Comparison of ENCODE assay signal across 8 cellular contexts in genomic region chrX:109536439-109537323, GRCh38. TPM values are rescaled to one million over a fixed set of nuclear protein-coding genes. Genes with fewer than 3 reads are reported as not detected.
A peak's percentile ranks its signal among the peaks of the same experiment; 100 is the strongest.
DNase-seq lines count a peak whose midpoint lies in the region; ATAC-seq and TF ChIP-seq lines count a peak whose summit lies in the region.

Gene NXT2, plus strand, starts transcription at chrX:109536844. Its CDS starts 163 bp downstream, at chrX:109537007.

- peak within 1 kb of the TSS; percentile 100 for H2AFZ ChIP-seq in SK-N-SH (ENCODE audit: low read depth)

- TF ChIP-seq CTCF in GM10248 (IDR thresholded peaks at IDR 0.05; ENCODE audit: control extremely low read depth, extremely low read depth, low read depth, missing control alignments) (no peak), SK-N-SH (IDR thresholded peaks at IDR 0.05) (no peak)

- DNase-seq in GM10248 (ENCODE audit: extremely low spot score), result peak; percentile 88
- DNase-seq in NCI-H1092 (lab: John Stamatoyannopoulos, UW), result peak; percentile 85
- peak; percentile 86 for DNase-seq in SK-N-SH
- DNase-seq in activated naive CD4-positive, alpha-beta T cell treated with anti-CD3 and anti-CD28 coated beads, Interleukin-2, amount 50 U/mL, for 16 hours, result peak; percentile 85
- peak; percentile 89 for DNase-seq in germinal center (ENCODE audit: low spot score)
- DNase-seq in non-pigmented ciliary epithelial cell (ENCODE audit: low read depth), result peak; percentile 60
- peak; percentile 31 to 91 (median 80) for DNase-seq in substantia nigra (lab: John Stamatoyannopoulos, UW)

- peak within 1 kb of the TSS; percentile 78 to 79 for H3K4me3 ChIP-seq in SK-N-SH (ENCODE audit: low read depth in 2 of 2, low read length in 1 of 2)

- H3K27ac ChIP-seq in SK-N-SH (ENCODE audit: low read depth in 2 of 2, low read length in 1 of 2) (peak within 1 kb of the TSS; percentile 76 to 85), substantia nigra (ENCODE audit: low read depth, low read length, poor library complexity, severe bottlenecking) (peak within 1 kb of the TSS; percentile 89)

- POLR2A ChIA-PET in GM10248 (lab: Yijun Ruan, JAX) (interaction anchor here (0.6 kb wide), 1 partner anchor 248 kb away, joined by 4 read pairs; no protein-coding TSS in a partner anchor), SK-N-SH (lab: Yijun Ruan, JAX) (interaction anchor here (0.6 kb wide), 1 partner anchor 18 kb away, joined by 3 read pairs; no protein-coding TSS in a partner anchor)

- WGBS in SK-N-SH (ENCODE audit: low lambda C conversion rate), result 2% methylated on average over 31 of the region's 43 CpGs

- H3K4me2 ChIP-seq in SK-N-SH, result peak within 1 kb of the TSS; percentile 79

- H3K79me2 ChIP-seq in SK-N-SH (ENCODE audit: insufficient read depth), result peaks cover 30% of the 10 kb centered on the region

- H4K20me1 ChIP-seq in SK-N-SH (ENCODE audit: insufficient read depth), result no peaks in the 10 kb centered on the region

- no peak for TF ChIP-seq RAD21 in SK-N-SH (IDR thresholded peaks at IDR 0.05; ENCODE audit: low read length)

- no peaks in the 10 kb centered on the region for H3K9me2 ChIP-seq in SK-N-SH

- H3K27me3 ChIP-seq in SK-N-SH (ENCODE audit: insufficient read depth), result no peaks in the 10 kb centered on the region

- peaks cover 18% of the 10 kb centered on the region for H3F3A ChIP-seq in SK-N-SH (replicated peaks; ENCODE audit: insufficient read depth)

- H3K4me1 ChIP-seq in SK-N-SH (ENCODE audit: control insufficient read depth in 1 of 2, insufficient read depth in 2 of 2, low read depth in 1 of 2, low read length in 1 of 2), result no peaks in the 10 kb centered on the region; a peak in 1 of 4 replicates

- peak within 1 kb of the TSS; percentile 66; the same call in 1 of the 2 replicates for H3K9ac ChIP-seq in SK-N-SH

- peak; percentile 97 for ATAC-seq in HG02610 (IDR thresholded peaks at IDR 0.05; ENCODE audit: unreplicated experiment)

- TF ChIP-seq EP300 in SK-N-SH (IDR thresholded peaks at IDR 0.05; ENCODE audit: borderline replicate concordance in 1 of 2, low read depth in 1 of 2, low read length in 1 of 2), result no peak

- CTCF ChIA-PET in GM10248 (lab: Yijun Ruan, JAX) (interaction anchor here (1.3 to 1.5 kb wide), 2 partner anchors 51 to 354 kb away, joined by 3 to 6 read pairs; no protein-coding TSS in a partner anchor), SK-N-SH (lab: Yijun Ruan, JAX) (no interaction called here)

- peaks cover 4 to 9% of the 10 kb centered on the region in 2 experiments for H3K36me3 ChIP-seq in SK-N-SH (replicated peaks in 1 of 2; ENCODE audit: control insufficient read depth in 1 of 2, insufficient read depth in 2 of 2, low read length in 1 of 2)

- H3K9me3 ChIP-seq in SK-N-SH, result no peaks in the 10 kb centered on the region

TF ChIP-seq in SK-N-SH, 30 proteins besides CTCF, POLR2A, EP300 and RAD21:
- TF ChIP-seq SIN3A (IDR thresholded peaks at IDR 0.05; ENCODE audit: borderline replicate concordance, low read depth, low read length), result 0 out of 2 replicates have a peak, but pooled peaks have one; percentile 48
- peak; percentile 86 for TF ChIP-seq ELF1 (IDR thresholded peaks at IDR 0.05)
- peak; percentile 73 for TF ChIP-seq POLR2AphosphoS5 (IDR thresholded peaks at IDR 0.05; ENCODE audit: low read depth, low read length)
- no peak for TF ChIP-seq FOXM1 (IDR thresholded peaks at IDR 0.05; ENCODE audit: low read depth)
- TF ChIP-seq SMC3 (IDR thresholded peaks at IDR 0.05; ENCODE audit: low read depth, low read length), result no peak
- TF ChIP-seq IRF3 (IDR thresholded peaks at IDR 0.05; ENCODE audit: low read depth, low read length), result peak; percentile 34; the same call in 1 of the 2 replicates
- TF ChIP-seq USF2 (IDR thresholded peaks at IDR 0.05; ENCODE audit: borderline replicate concordance, low read depth, low read length), result peak; percentile 48; the same call in 1 of the 2 replicates
- no peak for TF ChIP-seq TCF12 (IDR thresholded peaks at IDR 0.05)
- peak; percentile 30 for TF ChIP-seq CHD2 (IDR thresholded peaks at IDR 0.05; ENCODE audit: low read length, partially characterized antibody)
- no peak for TF ChIP-seq RXRA (IDR thresholded peaks at IDR 0.05; ENCODE audit: borderline replicate concordance, low read depth)
- TF ChIP-seq TAF1 (IDR thresholded peaks at IDR 0.05; ENCODE audit: borderline replicate concordance, low read depth, low read length), result peak; percentile 62; the same call in 1 of the 2 replicates
- peak; percentile 77; the same call in 1 of the 2 replicates for TF ChIP-seq MXI1 (IDR thresholded peaks at IDR 0.05; ENCODE audit: low read depth, low read length)
- peak; percentile 96 for TF ChIP-seq GABPA (IDR thresholded peaks at IDR 0.05; ENCODE audit: low read depth)
- TF ChIP-seq TEAD4 (IDR thresholded peaks at IDR 0.05; ENCODE audit: borderline replicate concordance, insufficient read depth), result no peak
- TF ChIP-seq MAX (IDR thresholded peaks at IDR 0.05; ENCODE audit: low read depth), result no peak; the same call in 1 of the 2 replicates
- TF ChIP-seq USF1 (IDR thresholded peaks at IDR 0.05; ENCODE audit: borderline replicate concordance, low read depth), result peak; percentile 85
- no peak for TF ChIP-seq YY1 (IDR thresholded peaks at IDR 0.05; ENCODE audit: low read depth)
- no peak for TF ChIP-seq NRF1 (IDR thresholded peaks at IDR 0.05; ENCODE audit: low read depth, low read length)
- TF ChIP-seq NFIC (IDR thresholded peaks at IDR 0.05; ENCODE audit: borderline replicate concordance), result no peak
- TF ChIP-seq GATA2 (CRISPR knock-in tag; IDR thresholded peaks at IDR 0.05), result no peak
- peak; percentile 15; the same call in 1 of the 2 replicates for TF ChIP-seq RFX5 (IDR thresholded peaks at IDR 0.05; ENCODE audit: low read length)

RNA-seq across cellular contexts. Expression of gene NXT2, which starts in this region (rescaled TPM):
- 16.8 and 26.6 TPM in 2 replicates for polyA plus RNA-seq in SK-N-SH (2012; rRNA removed)
- polyA plus RNA-seq in SK-N-SH (2012; cell fraction: cytosol; rRNA removed), result 32.2 and 36.9 TPM in 2 replicates
- polyA plus RNA-seq in SK-N-SH (2012; cell fraction: nucleus; rRNA removed), result 4.2 and 11.2 TPM in 2 replicates

Comparison
In these comparisons a context has a peak if more than half of its experiments do, and no peak if none do; other contexts are left out.
1. Peak in every context shown above with its lines: DNase-seq, ATAC-seq, H3K4me3 ChIP-seq and H3K27ac ChIP-seq.